In the genomic region with DNA sequence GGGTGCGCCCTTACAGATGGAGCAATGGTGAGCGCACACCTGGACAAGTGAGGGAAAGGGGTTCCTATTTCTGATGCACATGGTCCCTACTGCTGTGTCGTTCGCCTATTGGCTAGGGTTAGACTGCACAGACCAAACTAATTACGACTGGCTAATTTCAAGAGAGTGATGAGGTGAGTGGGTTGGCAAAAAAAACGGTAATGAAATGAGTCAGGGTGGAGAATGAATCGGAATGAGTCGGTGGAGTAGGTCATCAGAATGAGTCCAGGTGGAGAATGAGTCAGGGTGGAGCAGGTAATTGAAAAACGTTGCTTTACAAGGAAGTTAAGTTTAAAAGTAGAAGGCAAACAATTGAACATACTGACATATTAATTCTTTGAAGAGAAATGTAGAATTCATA, we compare ENCODE assay signal across 15 cellular contexts.
A peak's percentile ranks its signal among the peaks of the same experiment; 100 is the strongest.
DNase-seq lines count a peak whose midpoint lies in the region; ATAC-seq lines count a peak whose summit lies in the region.
"Had no signal": no experiment of that assay in that cellular context is flagged by ENCODE, and none has a peak within 500 bp of the region (broad histone marks: within the 10 kb centered on the region; RNA-seq: fewer than 3 reads in every experiment).

No MANE protein-coding gene starts in this region.

- no peak overlapping the region for H3K4me3 Mint-ChIP-seq in activated naive CD8-positive, alpha-beta T cell treated with anti-CD3 and anti-CD28 coated beads, Interleukin-2, amount 50 U/mL, for 24 hours
- no peak overlapping the region for H3K4me3 Mint-ChIP-seq in activated naive CD8-positive, alpha-beta T cell treated with anti-CD3 and anti-CD28 coated beads for 36 hours
- H3K4me3 Mint-ChIP-seq in stimulated activated naive CD8-positive, alpha-beta T cell treated with anti-CD3 and anti-CD28 coated beads, Interleukin-15, amount 100 ng/mL, for 72 hours = no peak overlapping the region

- no peaks in the 10 kb centered on the region for H3K9me3 Mint-ChIP-seq in activated naive CD8-positive, alpha-beta T cell treated with anti-CD3 and anti-CD28 coated beads, Interleukin-2, amount 50 U/mL, for 24 hours
- no peaks in the 10 kb centered on the region for H3K9me3 Mint-ChIP-seq in activated naive CD8-positive, alpha-beta T cell treated with anti-CD3 and anti-CD28 coated beads for 36 hours
- no peaks in the 10 kb centered on the region for H3K9me3 Mint-ChIP-seq in stimulated activated naive CD8-positive, alpha-beta T cell treated with anti-CD3 and anti-CD28 coated beads, Interleukin-15, amount 100 ng/mL, for 72 hours

- DNase-seq in activated naive CD8-positive, alpha-beta T cell treated with anti-CD3 and anti-CD28 coated beads, Interleukin-2, amount 50 U/mL, for 24 hours = no peak
- no peak for DNase-seq in activated naive CD8-positive, alpha-beta T cell treated with anti-CD3 and anti-CD28 coated beads for 36 hours
- DNase-seq in HT-29 (ENCODE audit: low spot score) (peak; percentile 49), epithelial cell of prostate (ENCODE audit: low read depth, low spot score) (peak; percentile 49), cerebellum (ENCODE audit: low spot score) (no peak), NCI-H748 treated with DMSO at 0.1 percent for 48 hours (lab: John Stamatoyannopoulos, UW) (no peak), pons (ENCODE audit: low spot score) (no peak)
- peak in 1 of 2 donors; percentile 28 for DNase-seq in stimulated activated naive CD8-positive, alpha-beta T cell treated with anti-CD3 and anti-CD28 coated beads, Interleukin-15, amount 100 ng/mL, for 72 hours
- DNase-seq: activated CD4-positive, CD25-positive, alpha-beta regulatory T cell; activated gamma-delta T cell; EL; NCI-H1105 treated with DMSO at 0.1 percent for 48 hours; transverse colon had no signal

- H3K4me1 Mint-ChIP-seq in activated naive CD8-positive, alpha-beta T cell treated with anti-CD3 and anti-CD28 coated beads, Interleukin-2, amount 50 U/mL, for 24 hours = peaks cover 9% of the 10 kb centered on the region
- H3K4me1 Mint-ChIP-seq in activated naive CD8-positive, alpha-beta T cell treated with anti-CD3 and anti-CD28 coated beads for 36 hours = peaks cover 3% of the 10 kb centered on the region
- peaks cover 7% of the 10 kb centered on the region for H3K4me1 Mint-ChIP-seq in stimulated activated naive CD8-positive, alpha-beta T cell treated with anti-CD3 and anti-CD28 coated beads, Interleukin-15, amount 100 ng/mL, for 72 hours

- H3K27me3 Mint-ChIP-seq in activated naive CD8-positive, alpha-beta T cell treated with anti-CD3 and anti-CD28 coated beads, Interleukin-2, amount 50 U/mL, for 24 hours = no peaks in the 10 kb centered on the region
- no peaks in the 10 kb centered on the region for H3K27me3 Mint-ChIP-seq in activated naive CD8-positive, alpha-beta T cell treated with anti-CD3 and anti-CD28 coated beads for 36 hours
- H3K27me3 Mint-ChIP-seq in stimulated activated naive CD8-positive, alpha-beta T cell treated with anti-CD3 and anti-CD28 coated beads, Interleukin-15, amount 100 ng/mL, for 72 hours = no peaks in the 10 kb centered on the region

- H3K36me3 Mint-ChIP-seq in activated naive CD8-positive, alpha-beta T cell treated with anti-CD3 and anti-CD28 coated beads, Interleukin-2, amount 50 U/mL, for 24 hours (ENCODE audit: low read depth) = no peaks in the 10 kb centered on the region
- no peaks in the 10 kb centered on the region for H3K36me3 Mint-ChIP-seq in activated naive CD8-positive, alpha-beta T cell treated with anti-CD3 and anti-CD28 coated beads for 36 hours

- peak overlapping the region; percentile 55 for H3K27ac Mint-ChIP-seq in activated naive CD8-positive, alpha-beta T cell treated with anti-CD3 and anti-CD28 coated beads, Interleukin-2, amount 50 U/mL, for 24 hours
- no peak overlapping the region for H3K27ac Mint-ChIP-seq in activated naive CD8-positive, alpha-beta T cell treated with anti-CD3 and anti-CD28 coated beads for 36 hours
- no peak overlapping the region for H3K27ac Mint-ChIP-seq in stimulated activated naive CD8-positive, alpha-beta T cell treated with anti-CD3 and anti-CD28 coated beads, Interleukin-15, amount 100 ng/mL, for 72 hours
- H3K27ac Mint-ChIP-seq: progenitor cell of endocrine pancreas had no signal

- ATAC-seq in activated naive CD8-positive, alpha-beta T cell treated with anti-CD3 and anti-CD28 coated beads, Interleukin-2, amount 50 U/mL, for 24 hours = peak; percentile 69
- peak; percentile 81 for ATAC-seq in stimulated activated naive CD8-positive, alpha-beta T cell treated with anti-CD3 and anti-CD28 coated beads, Interleukin-15, amount 100 ng/mL, for 72 hours

- peak overlapping the region; percentile 60 for H3K27ac ChIP-seq in epithelial cell of prostate
- H3K27ac ChIP-seq: cardiac muscle cell had no signal

Comparison
In these comparisons a context has a peak if more than half of its experiments do, and no peak if none do; other contexts are left out.
1. DNase-seq: peak in HT-29 (single experiment) and epithelial cell of prostate (single experiment); none in activated naive CD8-positive, alpha-beta T cell treated with anti-CD3 and anti-CD28 coated beads, Interleukin-2, amount 50 U/mL, for 24 hours (single experiment), activated naive CD8-positive, alpha-beta T cell treated with anti-CD3 and anti-CD28 coated beads for 36 hours (single experiment), cerebellum (single experiment), NCI-H748 treated with DMSO at 0.1 percent for 48 hours (single experiment) and pons (single experiment).